Comparison of ENCODE assay signal across 20 cellular contexts in genomic region chr15:44438402-44438801, GRCh38. TPM values are rescaled to one million over a fixed set of nuclear protein-coding genes. Genes with fewer than 3 reads are reported as not detected.
DNase-seq lines count a peak whose midpoint lies in the region; ATAC-seq, FAIRE-seq and TF ChIP-seq lines count a peak whose summit lies in the region.
"Had no signal": no experiment of that assay in that cellular context is flagged by ENCODE, and none has a peak within 500 bp of the region (broad histone marks: within the 10 kb centered on the region; RNA-seq: fewer than 3 reads in every experiment).

No MANE protein-coding gene starts in this region.

- peaks cover 100% of the 10 kb centered on the region for H3K79me2 ChIP-seq in GM23338 (replicated peaks; ENCODE audit: insufficient read depth)

- no peaks in the 10 kb centered on the region for H3K9me3 ChIP-seq in kidney (ENCODE audit: control insufficient read depth in 1 of 2, low read length in 2 of 2)
- H3K9me3 ChIP-seq: BE2C had no signal

- CTCF ChIA-PET in activated naive CD4-positive, alpha-beta T cell treated with anti-CD3 and anti-CD28 coated beads for 36 hours (lab: Charles Lee), result interaction anchor here (1.5 kb wide), 1 partner anchor 11 kb away, joined by 5 read pairs; the partner anchor contains the start of gene CTDSPL2

- peak overlapping the region; percentile 4 for H3K27ac Mint-ChIP-seq in activated naive CD4-positive, alpha-beta T cell treated with anti-CD3 and anti-CD28 coated beads for 36 hours
- peak overlapping the region; percentile 5; the same call in 1 of the 2 replicates for H3K27ac Mint-ChIP-seq in GM23338
- peak overlapping the region; percentile 7 for H3K27ac Mint-ChIP-seq in activated T-helper 2 cell treated with anti-CD3 and anti-CD28 coated beads, Interferon-gamma antibody, Interleukin-2, Interleukin-4, amounts not matched to agents 10 μg/mL and 5 μg/mL and 100 μg/mL, durations not matched to agents 14 hours and 24 hours and 36 hours
- peak overlapping the region; percentile 3 to 66 (median 14) for H3K27ac Mint-ChIP-seq in naive B cell

- no peak for DNase-seq in activated naive CD4-positive, alpha-beta T cell treated with anti-CD3 and anti-CD28 coated beads for 36 hours
- DNase-seq in activated naive CD4-positive, alpha-beta T cell treated with anti-CD3 and anti-CD28 coated beads, Interleukin-2, amount 50 U/mL, for 16 hours, result no peak
- no peak for DNase-seq in GM23338 (ENCODE audit: low spot score)
- no peak for DNase-seq in activated T-helper 2 cell treated with anti-CD3 and anti-CD28 coated beads, Interferon-gamma antibody, Interleukin-2, Interleukin-4, amounts not matched to agents 10 μg/mL and 5 μg/mL and 100 μg/mL, durations not matched to agents 14 hours and 24 hours and 36 hours (ENCODE audit: low spot score)
- no peak for DNase-seq in naive B cell
- DNase-seq in NCI-H146 treated with DMSO at 0.1 percent for 48 hours (lab: John Stamatoyannopoulos, UW; ENCODE audit: unreplicated experiment), result no peak
- DNase-seq in kidney, result no peak
- DNase-seq: BE2C; CD4-positive, alpha-beta memory T cell; DMS53; NCI-H1105 treated with DMSO at 0.1 percent for 48 hours; NCI-H1694 treated with DMSO at 0.1 percent for 48 hours; NCI-H510A; NCI-H774 had no signal

- intact Hi-C loops in activated naive CD4-positive, alpha-beta T cell treated with anti-CD3 and anti-CD28 coated beads for 36 hours (cut with micrococcal nuclease), result no loop called here
- intact Hi-C loops in activated T-helper 2 cell treated with anti-CD3 and anti-CD28 coated beads, Interferon-gamma antibody, Interleukin-2, Interleukin-4, amounts not matched to agents 10 μg/mL and 5 μg/mL and 100 μg/mL, durations not matched to agents 14 hours and 24 hours and 36 hours (cut with micrococcal nuclease), result no loop called here
- intact Hi-C loops in kidney (cut with DNase I), result no loop called here

- H3F3A ChIP-seq in GM23338 (replicated peaks; ENCODE audit: low read depth), result 0 out of 2 replicates have a peak, but pooled peaks cover 7% of the 10 kb centered on the region

- no peak overlapping the region for H3K4me3 Mint-ChIP-seq in activated naive CD4-positive, alpha-beta T cell treated with anti-CD3 and anti-CD28 coated beads for 36 hours
- H3K4me3 Mint-ChIP-seq in GM23338 (no peak overlapping the region), naive B cell (peak overlapping the region in 1 of 8 donors; percentile 57)
- no peak overlapping the region for H3K4me3 Mint-ChIP-seq in activated T-helper 2 cell treated with anti-CD3 and anti-CD28 coated beads, Interferon-gamma antibody, Interleukin-2, Interleukin-4, amounts not matched to agents 10 μg/mL and 5 μg/mL and 100 μg/mL, durations not matched to agents 14 hours and 24 hours and 36 hours (ENCODE audit: low read depth)

- no peak overlapping the region for H3K27ac ChIP-seq in GM23338 (ENCODE audit: low read depth)
- no peak overlapping the region for H3K27ac ChIP-seq in kidney (ENCODE audit: low read depth in 2 of 2, low read length in 2 of 2)

- H3K27me3 ChIP-seq in GM23338 (ENCODE audit: insufficient read depth), result no peaks in the 10 kb centered on the region
- H3K27me3 ChIP-seq: BE2C had no signal

- no peak for ATAC-seq in GM23338
- ATAC-seq in naive B cell (ENCODE audit: low read depth in 2 of 2), result no peak
- ATAC-seq in GM19463 (IDR thresholded peaks at IDR 0.05; ENCODE audit: unreplicated experiment), result no peak
- ATAC-seq: Right ventricle myocardium inferior had no signal

- H3K4me1 Mint-ChIP-seq in activated naive CD4-positive, alpha-beta T cell treated with anti-CD3 and anti-CD28 coated beads for 36 hours (ENCODE audit: low read depth), result peaks cover 56% of the 10 kb centered on the region
- H3K4me1 Mint-ChIP-seq in GM23338 (peaks cover 36% of the 10 kb centered on the region), naive B cell (peaks cover 45 to 62% (median 56%) of the 10 kb centered on the region in 3 donors)
- peaks cover 47% of the 10 kb centered on the region for H3K4me1 Mint-ChIP-seq in activated T-helper 2 cell treated with anti-CD3 and anti-CD28 coated beads, Interferon-gamma antibody, Interleukin-2, Interleukin-4, amounts not matched to agents 10 μg/mL and 5 μg/mL and 100 μg/mL, durations not matched to agents 14 hours and 24 hours and 36 hours (ENCODE audit: low read depth)

- no peak overlapping the region for H2AFZ ChIP-seq in GM23338

- H3K9me3 Mint-ChIP-seq in activated naive CD4-positive, alpha-beta T cell treated with anti-CD3 and anti-CD28 coated beads for 36 hours, result no peaks in the 10 kb centered on the region
- H3K9me3 Mint-ChIP-seq in GM23338, result peaks cover 4% of the 10 kb centered on the region; the same call in 1 of the 3 replicates
- H3K9me3 Mint-ChIP-seq in activated T-helper 2 cell treated with anti-CD3 and anti-CD28 coated beads, Interferon-gamma antibody, Interleukin-2, Interleukin-4, amounts not matched to agents 10 μg/mL and 5 μg/mL and 100 μg/mL, durations not matched to agents 14 hours and 24 hours and 36 hours, result peaks cover 5% of the 10 kb centered on the region
- H3K9me3 Mint-ChIP-seq in naive B cell, result peaks cover 0 to 2% (median 0%) of the 10 kb centered on the region in 7 donors

- H4K20me1 ChIP-seq in GM23338 (replicated peaks; ENCODE audit: insufficient read depth), result peaks cover 71% of the 10 kb centered on the region

- H3K4me1 ChIP-seq in GM23338 (ENCODE audit: insufficient read depth) (peaks cover 43% of the 10 kb centered on the region), kidney (ENCODE audit: control insufficient read depth in 1 of 2, insufficient read depth in 1 of 2, low read depth in 1 of 2, low read length in 2 of 2) (peaks cover 0 to 3% of the 10 kb centered on the region in 2 donors)
- H3K4me1 ChIP-seq: BE2C had no signal

- H3K27me3 Mint-ChIP-seq in activated naive CD4-positive, alpha-beta T cell treated with anti-CD3 and anti-CD28 coated beads for 36 hours (ENCODE audit: low read depth), result no peaks in the 10 kb centered on the region
- H3K27me3 Mint-ChIP-seq in GM23338 (ENCODE audit: insufficient read depth, low read depth, poor library complexity) (no peaks in the 10 kb centered on the region), naive B cell (no peaks in the 10 kb centered on the region)
- no peaks in the 10 kb centered on the region for H3K27me3 Mint-ChIP-seq in activated T-helper 2 cell treated with anti-CD3 and anti-CD28 coated beads, Interferon-gamma antibody, Interleukin-2, Interleukin-4, amounts not matched to agents 10 μg/mL and 5 μg/mL and 100 μg/mL, durations not matched to agents 14 hours and 24 hours and 36 hours (ENCODE audit: low read depth)
- H3K27me3 Mint-ChIP-seq: CD4-positive, alpha-beta memory T cell had no signal

- no peak overlapping the region for H3K9ac ChIP-seq in kidney (ENCODE audit: low read length in 2 of 2)

- H3K4me2 ChIP-seq in GM23338, result peak overlapping the region; percentile 13

- H3K9me2 ChIP-seq in GM23338 (ENCODE audit: insufficient read depth), result no peaks in the 10 kb centered on the region

- no peak for TF ChIP-seq CTCF in GM23338 (conservative IDR thresholded peaks at IDR 0.05; ENCODE audit: low read depth in 2 of 2)
- no peak for TF ChIP-seq CTCF in kidney (IDR thresholded peaks at IDR 0.05; ENCODE audit: borderline replicate concordance, extremely low read depth, insufficient read depth)

- H3K36me3 ChIP-seq in GM23338 (ENCODE audit: insufficient read depth) (no peaks in the 10 kb centered on the region), kidney (ENCODE audit: control insufficient read depth in 1 of 2, insufficient read depth in 2 of 2, low read length in 2 of 2) (no peaks in the 10 kb centered on the region)

- H3K36me3 Mint-ChIP-seq in activated naive CD4-positive, alpha-beta T cell treated with anti-CD3 and anti-CD28 coated beads for 36 hours (ENCODE audit: low read depth), result peaks cover 18% of the 10 kb centered on the region
- H3K36me3 Mint-ChIP-seq in GM23338 (ENCODE audit: low read depth) (peaks cover 9% of the 10 kb centered on the region; the same call in 2 of the 3 replicates), naive B cell (no peaks in the 10 kb centered on the region)
- peaks cover 56% of the 10 kb centered on the region for H3K36me3 Mint-ChIP-seq in activated T-helper 2 cell treated with anti-CD3 and anti-CD28 coated beads, Interferon-gamma antibody, Interleukin-2, Interleukin-4, amounts not matched to agents 10 μg/mL and 5 μg/mL and 100 μg/mL, durations not matched to agents 14 hours and 24 hours and 36 hours (ENCODE audit: low read depth)

- FAIRE-seq in kidney (lab: Jason Lieb, UNC), result no peak
- FAIRE-seq: GM12892, GM18507, RCC 7860 had no signal

- H3K4me3 ChIP-seq in GM23338 (0 out of 2 replicates have a peak overlapping the region, but pooled peaks have one; percentile 7), kidney (ENCODE audit: low read length in 2 of 2) (no peak overlapping the region)
- H3K4me3 ChIP-seq: HAP-1 had no signal

TF ChIP-seq in GM23338, 12 proteins besides CTCF, POLR2A, EP300 and RAD21:
- TF ChIP-seq JUNB (IDR thresholded peaks at IDR 0.05; ENCODE audit: unreplicated experiment), result no peak
- TF ChIP-seq NANOG (IDR thresholded peaks at IDR 0.05; ENCODE audit: borderline replicate concordance), result no peak
- no peak for TF ChIP-seq EZH2 (IDR thresholded peaks at IDR 0.05; ENCODE audit: low read depth, unreplicated experiment)
- no peak for TF ChIP-seq ZNF114 (CRISPR knock-in tag; IDR thresholded peaks at IDR 0.05)

RNA-seq across cellular contexts. Expression of gene CTDSPL2, which starts 11.0 kb away (rescaled TPM):
- 10 to 100 TPM; 61.8 to 63.7 TPM for total RNA-seq in activated naive CD4-positive, alpha-beta T cell treated with anti-CD3 and anti-CD28 coated beads for 36 hours
- total RNA-seq in GM23338 (2014; rRNA removed; shearing (Covaris generic)), result 71.7 and 86.2 TPM in 2 replicates
- polyA plus RNA-seq in GM23338 (2016; fragmentation: Nextera tagmentation; extraction: Ambion mirVana), result 42.2 TPM in 2 replicates
- 66.1 and 69.6 TPM in 2 replicates for total RNA-seq in activated T-helper 2 cell treated with anti-CD3 and anti-CD28 coated beads, Interferon-gamma antibody, Interleukin-2, Interleukin-4, amounts not matched to agents 10 μg/mL and 5 μg/mL and 100 μg/mL, durations not matched to agents 14 hours and 24 hours and 36 hours
- polyA plus RNA-seq in naive B cell (ENCODE audit: low read depth in 6 of 6), result 10 to 100 TPM; 29.0 to 48.6 (median 44.5) TPM
- total RNA-seq in kidney, result 37.8 TPM
- polyA plus RNA-seq in kidney (ENCODE audit: insufficient read depth, low read depth, low replicate concordance), result 4.2 TPM
